ENCODE assay signal across 29 cellular contexts in the genomic region with DNA sequence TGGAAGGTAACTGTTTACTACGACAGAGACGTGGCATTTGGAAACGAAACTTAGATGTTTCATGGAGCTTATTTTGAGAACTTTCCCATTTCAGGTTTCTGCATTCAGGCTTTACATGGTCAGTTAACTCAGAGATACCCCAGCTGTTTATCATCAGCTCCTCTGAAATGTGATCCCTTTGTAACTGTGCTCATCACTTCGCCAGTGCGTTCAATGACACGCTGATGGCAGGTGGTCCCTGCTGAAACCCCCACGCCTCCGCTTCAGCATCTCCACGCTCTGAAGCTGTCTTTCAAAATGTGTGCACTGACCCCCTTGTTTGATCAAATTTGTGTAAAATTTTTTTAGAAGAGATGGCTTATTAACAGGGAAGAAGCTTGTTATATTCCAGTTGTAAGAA.
"Had no signal": no experiment of that assay in that cellular context is flagged by ENCODE, and none has a peak within 500 bp of the region (broad histone marks: within the 10 kb centered on the region; RNA-seq: fewer than 3 reads in every experiment).

No MANE protein-coding gene starts in this region.

- H3K27ac Mint-ChIP-seq: activated CD4-positive, alpha-beta memory T cell treated with anti-CD3 and anti-CD28 coated beads for 36 hours; activated CD4-positive, alpha-beta T cell treated with anti-CD3 and anti-CD28 coated beads for 36 hours; activated CD4-positive, alpha-beta T cell treated with anti-CD3 and anti-CD28 coated beads, Interleukin-2, amount 10 ng/mL, durations not matched to agents 24 days and 14 days; activated CD8-positive, alpha-beta memory T cell treated with anti-CD3 and anti-CD28 coated beads, Interleukin-2, amount 10 ng/mL, durations not matched to agents 7 days and 5 days; activated CD8-positive, alpha-beta T cell treated with anti-CD3 and anti-CD28 coated beads, Interleukin-2, amount 10 ng/mL, durations not matched to agents 7 days and 5 days; activated naive CD4-positive, alpha-beta T cell treated with anti-CD3 and anti-CD28 coated beads for 36 hours; activated naive CD4-positive, alpha-beta T cell treated with anti-CD3 and anti-CD28 coated beads, Interleukin-2, amount 50 U/mL, for 24 hours; activated naive CD8-positive, alpha-beta T cell treated with anti-CD3 and anti-CD28 coated beads, Interleukin-2, amount 50 U/mL, for 24 hours; activated T-helper 1 cell treated with anti-CD3 and anti-CD28 coated beads, Interleukin-12 subunit alpha, Interleukin-12 subunit beta, Interleukin-2, Interleukin-4 antibody, amounts not matched to agents 30 ng/mL and 10 ng/mL and 1 ng/mL, durations not matched to agents 14 hours and 24 hours and 36 hours; activated T-helper 2 cell treated with anti-CD3 and anti-CD28 coated beads, Interferon-gamma antibody, Interleukin-2, Interleukin-4, amounts not matched to agents 10 μg/mL and 5 μg/mL and 100 μg/mL, durations not matched to agents 14 hours and 24 hours and 36 hours had no signal

- H3K4me1 ChIP-seq: adrenal gland, body of pancreas, colonic mucosa had no signal

- H3K27me3 Mint-ChIP-seq: activated CD4-positive, alpha-beta memory T cell treated with anti-CD3 and anti-CD28 coated beads for 36 hours; activated CD4-positive, alpha-beta T cell treated with anti-CD3 and anti-CD28 coated beads for 36 hours; activated CD4-positive, alpha-beta T cell treated with anti-CD3 and anti-CD28 coated beads, Interleukin-2, amount 10 ng/mL, durations not matched to agents 24 days and 14 days; activated CD8-positive, alpha-beta memory T cell treated with anti-CD3 and anti-CD28 coated beads, Interleukin-2, amount 10 ng/mL, durations not matched to agents 7 days and 5 days; activated naive CD4-positive, alpha-beta T cell treated with anti-CD3 and anti-CD28 coated beads, Interleukin-2, amount 50 U/mL, for 24 hours; activated naive CD8-positive, alpha-beta T cell treated with anti-CD3 and anti-CD28 coated beads for 36 hours; activated naive CD8-positive, alpha-beta T cell treated with anti-CD3 and anti-CD28 coated beads, Interleukin-2, amount 50 U/mL, for 24 hours had no signal

- DNase-seq: activated CD4-positive, alpha-beta memory T cell treated with anti-CD3 and anti-CD28 coated beads for 36 hours; activated CD4-positive, alpha-beta T cell treated with anti-CD3 and anti-CD28 coated beads for 36 hours; activated CD4-positive, alpha-beta T cell treated with anti-CD3 and anti-CD28 coated beads, Interleukin-2, amount 10 ng/mL, durations not matched to agents 24 days and 14 days; activated CD4-positive, CD25-positive, alpha-beta regulatory T cell; activated CD4-positive, CD25-positive, alpha-beta regulatory T cell treated with anti-CD3 and anti-CD28 coated beads, Interleukin-2, amount 50 U/mL, for 72 hours; activated CD8-positive, alpha-beta memory T cell treated with anti-CD3 and anti-CD28 coated beads, Interleukin-2, amount 10 ng/mL, durations not matched to agents 7 days and 5 days; activated CD8-positive, alpha-beta memory T cell treated with anti-CD3 and anti-CD28 coated beads, Interleukin-2, amount 50 U/mL, for 4 hours; activated CD8-positive, alpha-beta T cell treated with anti-CD3 and anti-CD28 coated beads, Interleukin-2, amount 10 ng/mL, durations not matched to agents 7 days and 5 days; activated effector memory CD4-positive, alpha-beta T cell treated with anti-CD3 and anti-CD28 coated beads, Interleukin-2, amount 50 U/mL, for 16 hours; activated naive CD4-positive, alpha-beta T cell treated with anti-CD3 and anti-CD28 coated beads for 36 hours; activated naive CD8-positive, alpha-beta T cell treated with anti-CD3 and anti-CD28 coated beads for 36 hours; activated naive CD8-positive, alpha-beta T cell treated with anti-CD3 and anti-CD28 coated beads, Interleukin-2, amount 50 U/mL, for 24 hours; activated T-cell treated with anti-CD3 and anti-CD28 coated beads, Interleukin-2, amount 50 U/mL, for 1 hour; activated T-cell treated with anti-CD3 and anti-CD28 coated beads, Interleukin-2, amount 50 U/mL, for 48 hours; adrenal gland; amygdala; aorta; body of pancreas; central memory CD4-positive, alpha-beta T cell; cerebellar nuclear complex; colonic mucosa; effector CD8-positive, alpha-beta T cell; foreskin fibroblast; T-helper 2 cell had no signal

- H3K9me3 Mint-ChIP-seq: activated CD4-positive, alpha-beta memory T cell treated with anti-CD3 and anti-CD28 coated beads for 36 hours; activated naive CD4-positive, alpha-beta T cell treated with anti-CD3 and anti-CD28 coated beads for 36 hours; activated naive CD4-positive, alpha-beta T cell treated with anti-CD3 and anti-CD28 coated beads, Interleukin-2, amount 50 U/mL, for 24 hours; activated naive CD8-positive, alpha-beta T cell treated with anti-CD3 and anti-CD28 coated beads for 36 hours; activated T-helper 2 cell treated with anti-CD3 and anti-CD28 coated beads, Interferon-gamma antibody, Interleukin-2, Interleukin-4, amounts not matched to agents 10 μg/mL and 5 μg/mL and 100 μg/mL, durations not matched to agents 14 hours and 24 hours and 36 hours had no signal

- H3K27ac ChIP-seq: adrenal gland, body of pancreas, cardiac muscle cell, colonic mucosa had no signal

- H3K4me3 Mint-ChIP-seq: activated CD4-positive, alpha-beta memory T cell treated with anti-CD3 and anti-CD28 coated beads for 36 hours; activated CD4-positive, alpha-beta T cell treated with anti-CD3 and anti-CD28 coated beads for 36 hours; activated CD4-positive, alpha-beta T cell treated with anti-CD3 and anti-CD28 coated beads, Interleukin-2, amount 10 ng/mL, durations not matched to agents 24 days and 14 days; activated CD8-positive, alpha-beta memory T cell treated with anti-CD3 and anti-CD28 coated beads, Interleukin-2, amount 10 ng/mL, durations not matched to agents 7 days and 5 days; activated CD8-positive, alpha-beta T cell treated with anti-CD3 and anti-CD28 coated beads, Interleukin-2, amount 10 ng/mL, durations not matched to agents 7 days and 5 days; activated naive CD4-positive, alpha-beta T cell treated with anti-CD3 and anti-CD28 coated beads for 36 hours; activated naive CD4-positive, alpha-beta T cell treated with anti-CD3 and anti-CD28 coated beads, Interleukin-2, amount 50 U/mL, for 24 hours; activated naive CD8-positive, alpha-beta T cell treated with anti-CD3 and anti-CD28 coated beads for 36 hours; activated naive CD8-positive, alpha-beta T cell treated with anti-CD3 and anti-CD28 coated beads, Interleukin-2, amount 50 U/mL, for 24 hours; activated T-helper 1 cell treated with anti-CD3 and anti-CD28 coated beads, Interleukin-12 subunit alpha, Interleukin-12 subunit beta, Interleukin-2, Interleukin-4 antibody, amounts not matched to agents 30 ng/mL and 10 ng/mL and 1 ng/mL, durations not matched to agents 14 hours and 24 hours and 36 hours had no signal

- H3K9me3 ChIP-seq: adrenal gland, body of pancreas, colonic mucosa had no signal

- H3K36me3 ChIP-seq: colonic mucosa had no signal

- H3K27me3 ChIP-seq: adrenal gland, body of pancreas, cardiac muscle cell, colonic mucosa had no signal

- ATAC-seq: activated CD4-positive, alpha-beta T cell treated with anti-CD3 and anti-CD28 coated beads for 36 hours; activated CD8-positive, alpha-beta memory T cell treated with anti-CD3 and anti-CD28 coated beads, Interleukin-2, amount 10 ng/mL, durations not matched to agents 7 days and 5 days; activated CD8-positive, alpha-beta T cell treated with anti-CD3 and anti-CD28 coated beads, Interleukin-2, amount 10 ng/mL, durations not matched to agents 7 days and 5 days; activated naive CD8-positive, alpha-beta T cell treated with anti-CD3 and anti-CD28 coated beads, Interleukin-2, amount 50 U/mL, for 24 hours; body of pancreas; esophagus mucosa had no signal

- H3K4me3 ChIP-seq: adrenal gland, body of pancreas, cardiac muscle cell, colonic mucosa had no signal

- H3K4me1 Mint-ChIP-seq: activated naive CD8-positive, alpha-beta T cell treated with anti-CD3 and anti-CD28 coated beads, Interleukin-2, amount 50 U/mL, for 24 hours had no signal
